In genomic region chr14:89507521-89507920, GRCh38 we compare ENCODE assay signal across 10 cellular contexts.
A peak's percentile ranks its signal among the peaks of the same experiment; 100 is the strongest.
DNase-seq lines count a peak whose midpoint lies in the region; ATAC-seq and TF ChIP-seq lines count a peak whose summit lies in the region.
"Had no signal": no experiment of that assay in that cellular context is flagged by ENCODE, and none has a peak within 500 bp of the region (broad histone marks: within the 10 kb centered on the region; RNA-seq: fewer than 3 reads in every experiment).

No MANE protein-coding gene starts in this region.

- H3K9me3 Mint-ChIP-seq in immature natural killer cell: no peaks in the 10 kb centered on the region

- H3K4me3 ChIP-seq in AG10803 (ENCODE audit: low read length): no peak overlapping the region

- H3K27ac ChIP-seq in caudate nucleus (ENCODE audit: low read depth, low read length): no peak overlapping the region

- DNase-seq in AG10803 (ENCODE audit: low read depth) (peak; percentile 79), immature natural killer cell (peak; percentile 22 to 52 (median 26)), NCI-H345 (lab: John Stamatoyannopoulos, UW) (no peak), NCI-H1092 treated with DMSO at 0.1 percent for 48 hours (lab: John Stamatoyannopoulos, UW) (no peak), inferior parietal cortex (ENCODE audit: extremely low spot score) (no peak), caudate nucleus (lab: John Stamatoyannopoulos, UW) (no peak)
- DNase-seq: activated effector memory CD4-positive, alpha-beta T cell treated with anti-CD3 and anti-CD28 coated beads, Interleukin-2, amount 50 U/mL, for 16 hours; kidney had no signal

- peak overlapping the region; percentile 13 to 99 (median 92) for H3K27ac Mint-ChIP-seq in immature natural killer cell

- peaks cover 82 to 87% of the 10 kb centered on the region in 2 donors for H3K4me1 Mint-ChIP-seq in immature natural killer cell

- TF ChIP-seq CTCF in AG10803 (conservative IDR thresholded peaks at IDR 0.05; ENCODE audit: low read length): no peak

- peaks cover 0 to 9% (median 1%) of the 10 kb centered on the region in 3 donors for H3K27me3 Mint-ChIP-seq in immature natural killer cell (ENCODE audit: low read depth in 3 of 3)

- H3K4me3 Mint-ChIP-seq in immature natural killer cell: peak overlapping the region in 2 of 5 donors; percentile 5 to 19

- ATAC-seq in GM19025 (IDR thresholded peaks at IDR 0.05; ENCODE audit: low read depth, unreplicated experiment) (peak; percentile 33), SK-N-SH treated with all-trans-retinoic acid at 6 μM for 48 hours (peak; percentile 65)

- H3K36me3 Mint-ChIP-seq in immature natural killer cell: peaks cover 0 to 7% (median 6%) of the 10 kb centered on the region in 3 donors

TF ChIP-seq in SK-N-SH treated with all-trans-retinoic acid at 6 μM for 48 hours, 23 proteins besides CTCF, POLR2A, EP300 and RAD21:
- TF ChIP-seq PPARA (CRISPR knock-in tag; IDR thresholded peaks at IDR 0.05; ENCODE audit: borderline replicate concordance) (no peak), ZNF565 (CRISPR knock-in tag; conservative IDR thresholded peaks at IDR 0.05; ENCODE audit: low read depth) (no peak), BACH2 (CRISPR knock-in tag; IDR thresholded peaks at IDR 0.05; ENCODE audit: borderline replicate concordance) (no peak), OSR1 (CRISPR knock-in tag; IDR thresholded peaks at IDR 0.05) (no peak), ESRRG (CRISPR knock-in tag; IDR thresholded peaks at IDR 0.05) (no peak), CREB5 (CRISPR knock-in tag; IDR thresholded peaks at IDR 0.05; ENCODE audit: low read depth) (no peak), GLIS3 (CRISPR knock-in tag; IDR thresholded peaks at IDR 0.05) (no peak), ARNTL (CRISPR knock-in tag; IDR thresholded peaks at IDR 0.05; ENCODE audit: borderline replicate concordance, low read depth) (no peak), CSDC2 (CRISPR knock-in tag; IDR thresholded peaks at IDR 0.05) (no peak), ZFP3 (CRISPR knock-in tag; IDR thresholded peaks at IDR 0.05) (no peak), ZFP30 (CRISPR knock-in tag; IDR thresholded peaks at IDR 0.05) (no peak)
TF ChIP-seq in SK-N-SH treated with all-trans-retinoic acid at 6 μM for 48 hours: peak in this region for 0.

Comparison
In these comparisons a context has a peak if more than half of its experiments do, and no peak if none do; other contexts are left out.
1. DNase-seq: peak in AG10803 (single experiment) and immature natural killer cell (3 of 3); none in NCI-H345 (single experiment), NCI-H1092 treated with DMSO at 0.1 percent for 48 hours (single experiment), inferior parietal cortex (single experiment) and caudate nucleus (0 of 61).